36 cellular contexts compared by ENCODE assay signal in the genomic region with DNA sequence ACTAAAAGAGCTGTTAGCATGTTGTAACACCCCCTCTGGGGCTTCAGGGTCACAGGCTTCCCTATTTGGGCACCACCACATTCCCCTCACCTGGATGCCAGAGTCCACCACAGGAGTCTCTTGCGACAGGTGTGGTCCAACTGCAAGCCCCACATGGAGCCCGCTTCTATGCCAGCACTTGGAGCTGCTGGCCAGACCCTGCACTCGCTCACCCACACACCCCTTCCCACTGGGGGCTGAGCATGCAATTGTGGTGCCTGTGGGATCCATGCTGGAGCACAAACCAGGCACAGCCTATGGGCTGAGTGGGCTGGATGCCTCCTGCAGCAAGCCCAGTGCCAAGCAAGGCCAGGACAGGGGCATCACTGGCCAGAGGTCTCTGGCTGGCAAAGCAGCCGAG. TPM values are rescaled to one million over a fixed set of nuclear protein-coding genes. Genes with fewer than 3 reads are reported as not detected.
"Had no signal": no experiment of that assay in that cellular context is flagged by ENCODE, and none has a peak within 500 bp of the region (broad histone marks: within the 10 kb centered on the region; RNA-seq: fewer than 3 reads in every experiment).

No MANE protein-coding gene starts in this region.

- H3K36me3 ChIP-seq: breast epithelium, cardiac muscle cell, esophagus muscularis mucosa, gastrocnemius medialis, heart right ventricle had no signal

- H3K4me1 Mint-ChIP-seq: activated naive CD8-positive, alpha-beta T cell treated with anti-CD3 and anti-CD28 coated beads, Interleukin-2, amount 10 ng/mL, durations not matched to agents 7 days and 5 days; brain; endodermal cell had no signal

- ATAC-seq: activated CD4-positive, alpha-beta T cell treated with anti-CD3 and anti-CD28 coated beads for 36 hours; activated CD8-positive, alpha-beta memory T cell treated with anti-CD3 and anti-CD28 coated beads, Interleukin-2, amount 10 ng/mL, durations not matched to agents 7 days and 5 days; activated CD8-positive, alpha-beta T cell treated with anti-CD3 and anti-CD28 coated beads, Interleukin-2, amount 10 ng/mL, durations not matched to agents 7 days and 5 days; activated naive CD4-positive, alpha-beta T cell treated with anti-CD3 and anti-CD28 coated beads, Interleukin-2, amount 50 U/mL, for 72 hours; activated T-cell treated with anti-CD3 and anti-CD28 coated beads, Interleukin-2, amount 50 U/mL, for 72 hours; foreskin keratinocyte; gastrocnemius medialis had no signal

- H3K9me3 ChIP-seq: esophagus muscularis mucosa, gastrocnemius medialis had no signal

- H3K4me1 ChIP-seq: breast epithelium, esophagus muscularis mucosa, foreskin keratinocyte, gastrocnemius medialis had no signal

- DNase-seq: activated CD4-positive, alpha-beta memory T cell treated with anti-CD3 and anti-CD28 coated beads for 36 hours; activated CD4-positive, alpha-beta T cell treated with anti-CD3 and anti-CD28 coated beads for 36 hours; activated CD4-positive, alpha-beta T cell treated with anti-CD3 and anti-CD28 coated beads, Interleukin-2, amount 10 ng/mL, durations not matched to agents 24 days and 14 days; activated CD4-positive, CD25-positive, alpha-beta regulatory T cell; activated CD4-positive, CD25-positive, alpha-beta regulatory T cell treated with anti-CD3 and anti-CD28 coated beads, Interleukin-2, amount 50 U/mL, for 72 hours; activated CD8-positive, alpha-beta memory T cell treated with anti-CD3 and anti-CD28 coated beads, Interleukin-2, amount 10 ng/mL, durations not matched to agents 7 days and 5 days; activated CD8-positive, alpha-beta memory T cell treated with anti-CD3 and anti-CD28 coated beads, Interleukin-2, amount 50 U/mL, for 4 hours; activated CD8-positive, alpha-beta T cell treated with anti-CD3 and anti-CD28 coated beads, Interleukin-2, amount 10 ng/mL, durations not matched to agents 7 days and 5 days; activated gamma-delta T cell; activated naive CD4-positive, alpha-beta T cell; activated naive CD4-positive, alpha-beta T cell treated with anti-CD3 and anti-CD28 coated beads, Interleukin-2, amount 10 ng/mL, durations not matched to agents 7 days and 5 days; activated naive CD8-positive, alpha-beta T cell treated with anti-CD3 and anti-CD28 coated beads, Interleukin-2, amount 10 ng/mL, durations not matched to agents 7 days and 5 days; activated T-cell treated with anti-CD3 and anti-CD28 coated beads, Interleukin-2, amount 50 U/mL, for 24 hours; activated T-cell treated with anti-CD3 and anti-CD28 coated beads, Interleukin-2, amount 50 U/mL, for 72 hours; amniotic stem cell; anterior cingulate cortex; central memory CD4-positive, alpha-beta T cell; cerebellar nuclear complex; dorsolateral prefrontal cortex; effector memory CD4-positive, alpha-beta T cell; endodermal cell; foreskin keratinocyte; gastrocnemius medialis; heart right ventricle; T-helper 1 cell; T-helper 2 cell had no signal

- H3K27me3 Mint-ChIP-seq: activated CD4-positive, alpha-beta memory T cell treated with anti-CD3 and anti-CD28 coated beads for 36 hours; activated CD4-positive, alpha-beta T cell treated with anti-CD3 and anti-CD28 coated beads for 36 hours; activated CD4-positive, alpha-beta T cell treated with anti-CD3 and anti-CD28 coated beads, Interleukin-2, amount 10 ng/mL, durations not matched to agents 24 days and 14 days; activated CD8-positive, alpha-beta memory T cell treated with anti-CD3 and anti-CD28 coated beads, Interleukin-2, amount 10 ng/mL, durations not matched to agents 7 days and 5 days; activated naive CD4-positive, alpha-beta T cell treated with anti-CD3 and anti-CD28 coated beads, Interleukin-2, amount 10 ng/mL, durations not matched to agents 7 days and 5 days; activated naive CD8-positive, alpha-beta T cell treated with anti-CD3 and anti-CD28 coated beads, Interleukin-2, amount 10 ng/mL, durations not matched to agents 7 days and 5 days; activated T-cell treated with anti-CD3 and anti-CD28 coated beads, Interleukin-2, amount 50 U/mL, for 24 hours had no signal

- H3K36me3 Mint-ChIP-seq: activated CD4-positive, alpha-beta memory T cell treated with anti-CD3 and anti-CD28 coated beads for 36 hours; activated naive CD4-positive, alpha-beta T cell treated with anti-CD3 and anti-CD28 coated beads, Interleukin-2, amount 10 ng/mL, durations not matched to agents 7 days and 5 days; activated naive CD4-positive, alpha-beta T cell treated with anti-CD3 and anti-CD28 coated beads, Interleukin-2, amount 50 U/mL, for 72 hours; activated naive CD8-positive, alpha-beta T cell treated with anti-CD3 and anti-CD28 coated beads, Interleukin-2, amount 10 ng/mL, durations not matched to agents 7 days and 5 days; brain had no signal

- H3K4me3 ChIP-seq: breast epithelium, cardiac muscle cell, coronary artery, dorsolateral prefrontal cortex, esophagus muscularis mucosa, gastrocnemius medialis, heart right ventricle had no signal

- H3K27ac ChIP-seq: breast epithelium, cardiac muscle cell, dorsolateral prefrontal cortex, esophagus muscularis mucosa, foreskin keratinocyte, gastrocnemius medialis, heart right ventricle had no signal

- H3K27me3 ChIP-seq: breast epithelium, cardiac muscle cell, dorsolateral prefrontal cortex, esophagus muscularis mucosa, gastrocnemius medialis, heart right ventricle had no signal

- H3K27ac Mint-ChIP-seq: activated CD4-positive, alpha-beta memory T cell treated with anti-CD3 and anti-CD28 coated beads for 36 hours; activated CD4-positive, alpha-beta T cell treated with anti-CD3 and anti-CD28 coated beads for 36 hours; activated CD4-positive, alpha-beta T cell treated with anti-CD3 and anti-CD28 coated beads, Interleukin-2, amount 10 ng/mL, durations not matched to agents 24 days and 14 days; activated CD8-positive, alpha-beta memory T cell treated with anti-CD3 and anti-CD28 coated beads, Interleukin-2, amount 10 ng/mL, durations not matched to agents 7 days and 5 days; activated CD8-positive, alpha-beta T cell treated with anti-CD3 and anti-CD28 coated beads, Interleukin-2, amount 10 ng/mL, durations not matched to agents 7 days and 5 days; activated naive CD4-positive, alpha-beta T cell treated with anti-CD3 and anti-CD28 coated beads, Interleukin-2, amount 10 ng/mL, durations not matched to agents 7 days and 5 days; activated naive CD4-positive, alpha-beta T cell treated with anti-CD3 and anti-CD28 coated beads, Interleukin-2, amount 50 U/mL, for 72 hours; activated naive CD8-positive, alpha-beta T cell treated with anti-CD3 and anti-CD28 coated beads, Interleukin-2, amount 10 ng/mL, durations not matched to agents 7 days and 5 days; activated T-cell treated with anti-CD3 and anti-CD28 coated beads, Interleukin-2, amount 50 U/mL, for 24 hours; activated T-cell treated with anti-CD3 and anti-CD28 coated beads, Interleukin-2, amount 50 U/mL, for 72 hours; brain; dendritic cell treated with granulocyte-macrophage colony-stimulating factor and Interleukin-4, amounts not matched to agents 40 ng/mL and 50 ng/mL, for 4 days; endodermal cell had no signal

- H3K4me3 Mint-ChIP-seq: activated CD4-positive, alpha-beta memory T cell treated with anti-CD3 and anti-CD28 coated beads for 36 hours; activated CD4-positive, alpha-beta T cell treated with anti-CD3 and anti-CD28 coated beads for 36 hours; activated CD4-positive, alpha-beta T cell treated with anti-CD3 and anti-CD28 coated beads, Interleukin-2, amount 10 ng/mL, durations not matched to agents 24 days and 14 days; activated CD8-positive, alpha-beta memory T cell treated with anti-CD3 and anti-CD28 coated beads, Interleukin-2, amount 10 ng/mL, durations not matched to agents 7 days and 5 days; activated CD8-positive, alpha-beta T cell treated with anti-CD3 and anti-CD28 coated beads, Interleukin-2, amount 10 ng/mL, durations not matched to agents 7 days and 5 days; activated naive CD4-positive, alpha-beta T cell treated with anti-CD3 and anti-CD28 coated beads, Interleukin-2, amount 10 ng/mL, durations not matched to agents 7 days and 5 days; activated naive CD8-positive, alpha-beta T cell treated with anti-CD3 and anti-CD28 coated beads, Interleukin-2, amount 10 ng/mL, durations not matched to agents 7 days and 5 days; activated T-cell treated with anti-CD3 and anti-CD28 coated beads, Interleukin-2, amount 50 U/mL, for 24 hours; activated T-cell treated with anti-CD3 and anti-CD28 coated beads, Interleukin-2, amount 50 U/mL, for 72 hours; brain; dendritic cell treated with granulocyte-macrophage colony-stimulating factor and Interleukin-4, amounts not matched to agents 40 ng/mL and 50 ng/mL, for 4 days; endodermal cell had no signal

RNA-seq across cellular contexts. Expression of a gene that starts 36.1 kb away (rescaled TPM):
- total RNA-seq: activated CD4-positive, alpha-beta memory T cell treated with anti-CD3 and anti-CD28 coated beads for 36 hours; activated CD4-positive, alpha-beta T cell treated with anti-CD3 and anti-CD28 coated beads for 36 hours; activated CD4-positive, alpha-beta T cell treated with anti-CD3 and anti-CD28 coated beads, Interleukin-2, amount 10 ng/mL, durations not matched to agents 24 days and 14 days; activated CD8-positive, alpha-beta memory T cell treated with anti-CD3 and anti-CD28 coated beads for 36 hours; activated CD8-positive, alpha-beta memory T cell treated with anti-CD3 and anti-CD28 coated beads, Interleukin-2, amount 10 ng/mL, durations not matched to agents 7 days and 5 days; activated CD8-positive, alpha-beta T cell treated with anti-CD3 and anti-CD28 coated beads, Interleukin-2, amount 10 ng/mL, durations not matched to agents 7 days and 5 days; activated naive CD4-positive, alpha-beta T cell treated with anti-CD3 and anti-CD28 coated beads, Interleukin-2, amount 50 U/mL, for 72 hours; activated naive CD8-positive, alpha-beta T cell treated with anti-CD3 and anti-CD28 coated beads, Interleukin-2, amount 10 ng/mL, durations not matched to agents 7 days and 5 days; activated T-cell treated with anti-CD3 and anti-CD28 coated beads, Interleukin-2, amount 50 U/mL, for 72 hours; cardiac muscle cell; endodermal cell; epithelial cell of proximal tubule; foreskin keratinocyte; glomerular endothelial cell; heart right ventricle had no signal
